Comparison of ENCODE assay signal across 3 cellular contexts in genomic region chr10:18959369-18959768, GRCh38.
"Had no signal": no experiment of that assay in that cellular context is flagged by ENCODE, and none has a peak within 500 bp of the region (broad histone marks: within the 10 kb centered on the region; RNA-seq: fewer than 3 reads in every experiment).

No MANE protein-coding gene starts in this region.

- DNase-seq: GDM1, GF-D8 had no signal

- H3K4me3 ChIP-seq: GM12878 had no signal

- ATAC-seq: GM12878 had no signal
